27 cellular contexts compared by ENCODE assay signal in the genomic region with DNA sequence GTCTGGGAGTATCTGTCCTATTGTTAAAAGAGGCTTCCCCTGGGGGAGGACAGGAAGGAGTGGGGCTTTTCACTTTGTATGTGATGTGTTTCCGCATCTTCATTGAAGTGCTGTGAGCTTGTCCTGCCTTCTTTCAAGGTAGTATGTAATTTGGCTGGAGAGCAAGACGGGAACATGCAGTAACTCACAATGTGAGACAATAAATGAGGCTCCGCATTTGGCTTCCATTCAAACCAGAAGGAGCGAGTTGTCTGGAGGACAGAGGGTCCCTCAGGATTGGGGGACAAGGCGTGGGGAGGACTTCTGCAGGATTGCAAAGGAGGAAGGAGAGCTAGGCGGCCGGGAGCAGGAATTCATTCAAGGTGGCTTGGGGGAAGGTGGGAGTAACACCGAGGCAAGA.
"Had no signal": no experiment of that assay in that cellular context is flagged by ENCODE, and none has a peak within 500 bp of the region (broad histone marks: within the 10 kb centered on the region; RNA-seq: fewer than 3 reads in every experiment).

No MANE protein-coding gene starts in this region.

- H3K9me3 Mint-ChIP-seq: activated CD4-positive, alpha-beta memory T cell treated with anti-CD3 and anti-CD28 coated beads for 36 hours; activated naive CD4-positive, alpha-beta T cell treated with anti-CD3 and anti-CD28 coated beads for 36 hours; activated T-helper 17 cell treated with anti-CD3 and anti-CD28 coated beads, Interleukin-2, amount 50 U/mL, for 72 hours had no signal

- H3K4me3 ChIP-seq: breast epithelium, coronary artery, Peyer's patch, SJSA1 had no signal

- H3K27me3 ChIP-seq: Peyer's patch had no signal

- H3K9me3 ChIP-seq: breast epithelium, Peyer's patch, SJSA1 had no signal

- DNase-seq: activated CD4-positive, alpha-beta memory T cell treated with anti-CD3 and anti-CD28 coated beads for 36 hours; activated CD4-positive, alpha-beta T cell treated with anti-CD3 and anti-CD28 coated beads, Interleukin-2, amount 10 ng/mL, durations not matched to agents 7 days and 5 days; activated CD4-positive, CD25-positive, alpha-beta regulatory T cell; activated CD8-positive, alpha-beta memory T cell treated with anti-CD3 and anti-CD28 coated beads for 24 hours; activated gamma-delta T cell; activated naive CD4-positive, alpha-beta T cell treated with anti-CD3 and anti-CD28 coated beads for 36 hours; activated T-cell treated with anti-CD3 and anti-CD28 coated beads for 4 hours; activated T-cell treated with anti-CD3 and anti-CD28 coated beads, Interleukin-2, amount 50 U/mL, for 48 hours; caudate nucleus; MM.1S; NCI-H1105; NCI-H1436 treated with DMSO at 0.1 percent for 48 hours; NCI-H187; NCI-H2081 treated with DMSO at 0.1 percent for 48 hours; NCI-H2171 treated with DMSO at 0.1 percent for 48 hours; NCI-H226; NCI-H510A treated with DMSO at 0.1 percent for 48 hours; Peyer's patch; Right ventricle myocardium superior; T-helper 17 cell; T-helper 9 cell had no signal

- H3K4me3 Mint-ChIP-seq: activated CD4-positive, alpha-beta memory T cell treated with anti-CD3 and anti-CD28 coated beads for 36 hours; activated CD4-positive, alpha-beta T cell treated with anti-CD3 and anti-CD28 coated beads, Interleukin-2, amount 10 ng/mL, durations not matched to agents 7 days and 5 days; activated naive CD4-positive, alpha-beta T cell treated with anti-CD3 and anti-CD28 coated beads for 36 hours; activated naive CD8-positive, alpha-beta T cell; activated T-helper 17 cell treated with anti-CD3 and anti-CD28 coated beads, Interleukin-2, amount 50 U/mL, for 72 hours; T-helper 17 cell had no signal

- H3K36me3 Mint-ChIP-seq: activated CD4-positive, alpha-beta memory T cell treated with anti-CD3 and anti-CD28 coated beads for 36 hours; activated naive CD8-positive, alpha-beta T cell had no signal

- H3K36me3 ChIP-seq: breast epithelium, Peyer's patch, SJSA1 had no signal

- H3K27ac ChIP-seq: breast epithelium, coronary artery, Peyer's patch, RWPE1, SJSA1 had no signal

- H3K27ac Mint-ChIP-seq: activated CD4-positive, alpha-beta memory T cell treated with anti-CD3 and anti-CD28 coated beads for 36 hours; activated CD4-positive, alpha-beta T cell treated with anti-CD3 and anti-CD28 coated beads, Interleukin-2, amount 10 ng/mL, durations not matched to agents 7 days and 5 days; activated naive CD4-positive, alpha-beta T cell treated with anti-CD3 and anti-CD28 coated beads for 36 hours; activated naive CD8-positive, alpha-beta T cell; activated T-helper 17 cell treated with anti-CD3 and anti-CD28 coated beads, Interleukin-2, amount 50 U/mL, for 72 hours; T-helper 17 cell had no signal

- H3K4me1 Mint-ChIP-seq: activated CD4-positive, alpha-beta T cell treated with anti-CD3 and anti-CD28 coated beads, Interleukin-2, amount 10 ng/mL, durations not matched to agents 7 days and 5 days; activated T-helper 17 cell treated with anti-CD3 and anti-CD28 coated beads, Interleukin-2, amount 50 U/mL, for 72 hours had no signal

- ATAC-seq: activated T-helper 17 cell treated with anti-CD3 and anti-CD28 coated beads, Interleukin-2, amount 50 U/mL, for 72 hours; T-helper 17 cell had no signal

- H3K4me1 ChIP-seq: breast epithelium, Peyer's patch, SJSA1 had no signal
